In genomic region chr16:23424292-23424958, GRCh38 we compare ENCODE assay signal across 12 cellular contexts. TPM values are rescaled to one million over a fixed set of nuclear protein-coding genes. Genes with fewer than 3 reads are reported as not detected.
DNase-seq lines count a peak whose midpoint lies in the region; ATAC-seq and TF ChIP-seq lines count a peak whose summit lies in the region.
"Had no signal": no experiment of that assay in that cellular context is flagged by ENCODE, and none has a peak within 500 bp of the region (broad histone marks: within the 10 kb centered on the region; RNA-seq: fewer than 3 reads in every experiment).

No MANE protein-coding gene starts in this region.

- no peaks in the 10 kb centered on the region for H3K27me3 Mint-ChIP-seq in stimulated activated naive CD8-positive, alpha-beta T cell treated with anti-CD3 and anti-CD28 coated beads, Interleukin-15, amount 100 ng/mL, for 72 hours

- no peak for DNase-seq in stimulated activated naive CD8-positive, alpha-beta T cell treated with anti-CD3 and anti-CD28 coated beads, Interleukin-15, amount 100 ng/mL, for 72 hours
- DNase-seq in stimulated activated naive CD8-positive, alpha-beta T cell treated with anti-CD3 and anti-CD28 coated beads, Interleukin-15, Interleukin-2, amounts not matched to agents 100 U/mL and 50 U/mL, for 24 hours = no peak
- DNase-seq in ascending aorta (ENCODE audit: low spot score in 2 of 2) (peak in 1 of 2 donors; percentile 65), lung (ENCODE audit: low spot score) (peak; percentile 48), vagina (ENCODE audit: extremely low spot score in 2 of 2) (no peak), SHP77 treated with DMSO at 0.1 percent for 48 hours (lab: John Stamatoyannopoulos, UW) (no peak)
- DNase-seq: activated T-cell treated with anti-CD3 and anti-CD28 coated beads, Interleukin-2, amount 50 U/mL, for 4 hours; erythroblast; KG1 had no signal

- H3K4me3 Mint-ChIP-seq in stimulated activated naive CD8-positive, alpha-beta T cell treated with anti-CD3 and anti-CD28 coated beads, Interleukin-15, amount 100 ng/mL, for 72 hours = no peak overlapping the region
- H3K4me3 Mint-ChIP-seq: activated T-cell treated with anti-CD3 and anti-CD28 coated beads, Interleukin-2, amount 50 U/mL, for 4 hours had no signal

- H3K27ac Mint-ChIP-seq in stimulated activated naive CD8-positive, alpha-beta T cell treated with anti-CD3 and anti-CD28 coated beads, Interleukin-15, amount 100 ng/mL, for 72 hours = peak overlapping the region; percentile 73 to 80

- H3K27ac ChIP-seq in ascending aorta = peak overlapping the region; percentile 84 to 85
- peak overlapping the region in 1 of 2 donors; percentile 94 for H3K27ac ChIP-seq in lung (ENCODE audit: low read depth in 1 of 2, low read length in 1 of 2)
- peak overlapping the region; percentile 97 for H3K27ac ChIP-seq in vagina
- H3K27ac ChIP-seq: BLaER1 treated with 17β-estradiol and CSF1 and Interleukin-3, amounts not matched to agents 10 nM and 100 nM had no signal

- no peak for TF ChIP-seq POLR2A in vagina (IDR thresholded peaks at IDR 0.05)

- ATAC-seq in stimulated activated naive CD8-positive, alpha-beta T cell treated with anti-CD3 and anti-CD28 coated beads, Interleukin-15, amount 100 ng/mL, for 72 hours = no peak
- ATAC-seq in stimulated activated naive CD8-positive, alpha-beta T cell treated with anti-CD3 and anti-CD28 coated beads, Interleukin-15, Interleukin-2, amounts not matched to agents 100 U/mL and 50 U/mL, for 24 hours = no peak
- ATAC-seq in lung (ENCODE audit: insufficient read depth, low FRiP score) (no peak), GM18520 (IDR thresholded peaks at IDR 0.05; ENCODE audit: unreplicated experiment) (no peak), HG03025 (IDR thresholded peaks at IDR 0.05; ENCODE audit: low FRiP score, unreplicated experiment) (no peak)
- ATAC-seq: activated T-cell treated with anti-CD3 and anti-CD28 coated beads, Interleukin-2, amount 50 U/mL, for 4 hours had no signal

- H3K9me3 Mint-ChIP-seq in stimulated activated naive CD8-positive, alpha-beta T cell treated with anti-CD3 and anti-CD28 coated beads, Interleukin-15, amount 100 ng/mL, for 72 hours = no peaks in the 10 kb centered on the region
- H3K9me3 Mint-ChIP-seq: activated T-cell treated with anti-CD3 and anti-CD28 coated beads, Interleukin-2, amount 50 U/mL, for 4 hours had no signal

- H3K4me3 ChIP-seq in ascending aorta (no peak overlapping the region), lung (no peak overlapping the region), vagina (no peak overlapping the region)
- H3K4me3 ChIP-seq: BLaER1 treated with 17β-estradiol and CSF1 and Interleukin-3, amounts not matched to agents 10 nM and 100 nM had no signal

- H3K4me1 ChIP-seq in ascending aorta (peaks cover 0 to 16% of the 10 kb centered on the region in 2 donors), lung (ENCODE audit: control insufficient read depth in 2 of 2, insufficient read depth in 2 of 2, low read length in 2 of 2) (peaks cover 0 to 5% of the 10 kb centered on the region in 2 donors), vagina (peaks cover 27% of the 10 kb centered on the region)
- H3K4me1 ChIP-seq: BLaER1 treated with 17β-estradiol and CSF1 and Interleukin-3, amounts not matched to agents 10 nM and 100 nM had no signal

- WGBS in lung, 2 donors = 63 to 83% methylated on average over 14 of the region's 14 CpGs

- no peaks in the 10 kb centered on the region for H3K4me1 Mint-ChIP-seq in stimulated activated naive CD8-positive, alpha-beta T cell treated with anti-CD3 and anti-CD28 coated beads, Interleukin-15, amount 100 ng/mL, for 72 hours

- intact Hi-C loops in ascending aorta (cut with DNase I) = loop anchor here (10.0 kb wide), 1 partner anchor 180 kb away; no protein-coding TSS in a partner anchor
- intact Hi-C loops in vagina (cut with DNase I) = no loop called here

- no peaks in the 10 kb centered on the region for H3K27me3 ChIP-seq in ascending aorta
- H3K27me3 ChIP-seq in lung (ENCODE audit: control insufficient read depth, insufficient read depth) = no peaks in the 10 kb centered on the region
- H3K27me3 ChIP-seq in vagina = no peaks in the 10 kb centered on the region
- H3K27me3 ChIP-seq: BLaER1 treated with 17β-estradiol and CSF1 and Interleukin-3, amounts not matched to agents 10 nM and 100 nM had no signal

- TF ChIP-seq CTCF in ascending aorta (IDR thresholded peaks at IDR 0.05) (no peak), lung (IDR thresholded peaks at IDR 0.05; ENCODE audit: control extremely low read depth, extremely low read depth) (no peak), vagina (IDR thresholded peaks at IDR 0.05) (no peak)

- H3K9me3 ChIP-seq in ascending aorta (no peaks in the 10 kb centered on the region), lung (ENCODE audit: control insufficient read depth in 2 of 2, insufficient read depth in 1 of 2, low read length in 1 of 2) (no peaks in the 10 kb centered on the region), vagina (no peaks in the 10 kb centered on the region)
- H3K9me3 ChIP-seq: BLaER1 treated with 17β-estradiol and CSF1 and Interleukin-3, amounts not matched to agents 10 nM and 100 nM had no signal

- peaks cover 5 to 10% of the 10 kb centered on the region in 2 donors for H3K36me3 ChIP-seq in ascending aorta
- H3K36me3 ChIP-seq in lung (ENCODE audit: control insufficient read depth in 2 of 2, insufficient read depth in 2 of 2, low read length in 2 of 2) = peaks cover 2 to 4% of the 10 kb centered on the region in 2 donors
- peaks cover 0 to 5% of the 10 kb centered on the region in 2 donors for H3K36me3 ChIP-seq in vagina

RNA-seq across cellular contexts. Expression of gene COG7, which starts 28.6 kb away (rescaled TPM):
- total RNA-seq in ascending aorta (25.9 TPM), lung (10 to 100 TPM; 24.1 to 34.0 TPM), vagina (21.4 TPM)
- 10 to 100 TPM; 14.9 to 16.0 TPM for polyA plus RNA-seq in lung
